Comparison of ENCODE assay signal across 1 cellular context in the genomic region with DNA sequence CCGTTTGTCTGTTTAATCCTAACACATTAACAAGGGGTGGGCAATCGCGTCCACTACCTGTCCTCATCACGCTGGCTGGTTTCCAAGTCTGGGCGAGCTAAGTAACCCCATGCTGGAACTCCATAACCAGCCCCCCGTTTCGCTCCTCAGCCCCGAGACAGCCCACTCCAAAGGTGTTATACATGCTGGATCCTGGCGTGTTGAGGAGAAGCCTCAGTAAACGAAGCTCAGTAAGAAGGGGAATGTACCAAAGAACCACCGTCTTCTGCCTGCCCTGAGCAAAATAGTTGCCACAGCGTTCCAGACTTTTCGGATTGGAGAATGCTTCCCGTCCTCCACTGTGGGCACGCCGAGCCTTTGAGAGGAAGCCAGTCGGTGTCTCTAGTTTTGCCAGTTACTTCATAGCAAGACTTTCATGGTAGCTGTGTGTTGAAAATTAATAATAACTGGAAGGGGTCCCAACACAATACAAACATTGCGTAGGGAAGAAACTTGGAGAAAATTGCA.
TF ChIP-seq lines count a peak whose summit lies in the region.

No MANE protein-coding gene starts in this region.

TF ChIP-seq in HepG2, 621 proteins besides CTCF, POLR2A, EP300 and RAD21:
- TF ChIP-seq, protein P1, sequence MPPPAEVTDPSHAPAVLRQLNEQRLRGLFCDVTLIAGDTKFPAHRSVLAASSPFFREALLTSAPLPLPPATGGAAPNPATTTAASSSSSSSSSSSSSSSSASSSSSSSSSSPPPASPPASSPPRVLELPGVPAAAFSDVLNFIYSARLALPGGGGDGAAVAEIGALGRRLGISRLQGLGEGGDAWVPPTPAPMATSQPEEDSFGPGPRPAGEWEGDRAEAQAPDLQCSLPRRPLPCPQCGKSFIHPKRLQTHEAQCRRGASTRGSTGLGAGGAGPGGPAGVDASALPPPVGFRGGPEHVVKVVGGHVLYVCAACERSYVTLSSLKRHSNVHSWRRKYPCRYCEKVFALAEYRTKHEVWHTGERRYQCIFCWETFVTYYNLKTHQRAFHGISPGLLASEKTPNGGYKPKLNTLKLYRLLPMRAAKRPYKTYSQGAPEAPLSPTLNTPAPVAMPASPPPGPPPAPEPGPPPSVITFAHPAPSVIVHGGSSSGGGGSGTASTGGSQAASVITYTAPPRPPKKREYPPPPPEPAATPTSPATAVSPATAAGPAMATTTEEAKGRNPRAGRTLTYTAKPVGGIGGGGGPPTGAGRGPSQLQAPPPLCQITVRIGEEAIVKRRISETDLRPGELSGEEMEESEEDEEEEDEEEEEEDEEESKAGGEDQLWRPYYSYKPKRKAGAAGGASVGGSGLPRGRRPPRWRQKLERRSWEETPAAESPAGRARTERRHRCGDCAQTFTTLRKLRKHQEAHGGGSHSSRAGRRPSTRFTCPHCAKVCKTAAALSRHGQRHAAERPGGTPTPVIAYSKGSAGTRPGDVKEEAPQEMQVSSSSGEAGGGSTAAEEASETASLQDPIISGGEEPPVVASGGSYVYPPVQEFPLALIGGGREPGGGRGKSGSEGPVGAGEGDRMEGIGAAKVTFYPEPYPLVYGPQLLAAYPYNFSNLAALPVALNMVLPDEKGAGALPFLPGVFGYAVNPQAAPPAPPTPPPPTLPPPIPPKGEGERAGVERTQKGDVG (CRISPR knock-in tag; IDR thresholded peaks at IDR 0.05; ENCODE audit: borderline replicate concordance) = peak; percentile 48; the same call in 1 of the 2 replicates
- TF ChIP-seq ETV5 (CRISPR knock-in tag; IDR thresholded peaks at IDR 0.05; ENCODE audit: borderline replicate concordance) (no peak), RELA (CRISPR knock-in tag; IDR thresholded peaks at IDR 0.05) (0 out of 2 replicates have a peak, but pooled peaks have one; percentile 16), ZNF564 (CRISPR knock-in tag; IDR thresholded peaks at IDR 0.05) (0 out of 2 replicates have a peak, but pooled peaks have one; percentile 56), MEF2D (CRISPR knock-in tag; IDR thresholded peaks at IDR 0.05) (peak; percentile 55; the same call in 1 of the 2 replicates), TOPORS (CRISPR knock-in tag; IDR thresholded peaks at IDR 0.05) (0 out of 2 replicates have a peak, but pooled peaks have one; percentile 10), SP1 (IDR thresholded peaks at IDR 0.05) (no peak), SP1 (CRISPR knock-in tag; IDR thresholded peaks at IDR 0.05) (no peak), ZNF552 (CRISPR knock-in tag; IDR thresholded peaks at IDR 0.05; ENCODE audit: borderline replicate concordance) (0 out of 2 replicates have a peak, but pooled peaks have one; percentile 40), ZNF607 (CRISPR knock-in tag; IDR thresholded peaks at IDR 0.05; ENCODE audit: borderline replicate concordance) (peak; percentile 21; the same call in 1 of the 2 replicates), ARHGAP35 (CRISPR knock-in tag; IDR thresholded peaks at IDR 0.05; ENCODE audit: borderline replicate concordance) (peak; percentile 59; the same call in 1 of the 2 replicates), ZBTB38 (CRISPR knock-in tag; IDR thresholded peaks at IDR 0.05) (peak; percentile 70; the same call in 1 of the 2 replicates), HDAC1 (CRISPR knock-in tag; IDR thresholded peaks at IDR 0.05) (0 out of 2 replicates have a peak, but pooled peaks have one; percentile 14)
- TF ChIP-seq, protein P2, sequence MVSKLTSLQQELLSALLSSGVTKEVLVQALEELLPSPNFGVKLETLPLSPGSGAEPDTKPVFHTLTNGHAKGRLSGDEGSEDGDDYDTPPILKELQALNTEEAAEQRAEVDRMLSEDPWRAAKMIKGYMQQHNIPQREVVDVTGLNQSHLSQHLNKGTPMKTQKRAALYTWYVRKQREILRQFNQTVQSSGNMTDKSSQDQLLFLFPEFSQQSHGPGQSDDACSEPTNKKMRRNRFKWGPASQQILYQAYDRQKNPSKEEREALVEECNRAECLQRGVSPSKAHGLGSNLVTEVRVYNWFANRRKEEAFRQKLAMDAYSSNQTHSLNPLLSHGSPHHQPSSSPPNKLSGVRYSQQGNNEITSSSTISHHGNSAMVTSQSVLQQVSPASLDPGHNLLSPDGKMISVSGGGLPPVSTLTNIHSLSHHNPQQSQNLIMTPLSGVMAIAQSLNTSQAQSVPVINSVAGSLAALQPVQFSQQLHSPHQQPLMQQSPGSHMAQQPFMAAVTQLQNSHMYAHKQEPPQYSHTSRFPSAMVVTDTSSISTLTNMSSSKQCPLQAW (CRISPR knock-in tag; IDR thresholded peaks at IDR 0.05) = peak; percentile 25; the same call in 1 of the 2 replicates
- TF ChIP-seq, protein P3, sequence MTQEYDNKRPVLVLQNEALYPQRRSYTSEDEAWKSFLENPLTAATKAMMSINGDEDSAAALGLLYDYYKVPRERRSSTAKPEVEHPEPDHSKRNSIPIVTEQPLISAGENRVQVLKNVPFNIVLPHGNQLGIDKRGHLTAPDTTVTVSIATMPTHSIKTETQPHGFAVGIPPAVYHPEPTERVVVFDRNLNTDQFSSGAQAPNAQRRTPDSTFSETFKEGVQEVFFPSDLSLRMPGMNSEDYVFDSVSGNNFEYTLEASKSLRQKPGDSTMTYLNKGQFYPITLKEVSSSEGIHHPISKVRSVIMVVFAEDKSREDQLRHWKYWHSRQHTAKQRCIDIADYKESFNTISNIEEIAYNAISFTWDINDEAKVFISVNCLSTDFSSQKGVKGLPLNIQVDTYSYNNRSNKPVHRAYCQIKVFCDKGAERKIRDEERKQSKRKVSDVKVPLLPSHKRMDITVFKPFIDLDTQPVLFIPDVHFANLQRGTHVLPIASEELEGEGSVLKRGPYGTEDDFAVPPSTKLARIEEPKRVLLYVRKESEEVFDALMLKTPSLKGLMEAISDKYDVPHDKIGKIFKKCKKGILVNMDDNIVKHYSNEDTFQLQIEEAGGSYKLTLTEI (CRISPR knock-in tag; conservative IDR thresholded peaks at IDR 0.05) = no peak
- TF ChIP-seq, protein P4, sequence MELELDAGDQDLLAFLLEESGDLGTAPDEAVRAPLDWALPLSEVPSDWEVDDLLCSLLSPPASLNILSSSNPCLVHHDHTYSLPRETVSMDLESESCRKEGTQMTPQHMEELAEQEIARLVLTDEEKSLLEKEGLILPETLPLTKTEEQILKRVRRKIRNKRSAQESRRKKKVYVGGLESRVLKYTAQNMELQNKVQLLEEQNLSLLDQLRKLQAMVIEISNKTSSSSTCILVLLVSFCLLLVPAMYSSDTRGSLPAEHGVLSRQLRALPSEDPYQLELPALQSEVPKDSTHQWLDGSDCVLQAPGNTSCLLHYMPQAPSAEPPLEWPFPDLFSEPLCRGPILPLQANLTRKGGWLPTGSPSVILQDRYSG (CRISPR knock-in tag; IDR thresholded peaks at IDR 0.05) = no peak
